In the genomic region with DNA sequence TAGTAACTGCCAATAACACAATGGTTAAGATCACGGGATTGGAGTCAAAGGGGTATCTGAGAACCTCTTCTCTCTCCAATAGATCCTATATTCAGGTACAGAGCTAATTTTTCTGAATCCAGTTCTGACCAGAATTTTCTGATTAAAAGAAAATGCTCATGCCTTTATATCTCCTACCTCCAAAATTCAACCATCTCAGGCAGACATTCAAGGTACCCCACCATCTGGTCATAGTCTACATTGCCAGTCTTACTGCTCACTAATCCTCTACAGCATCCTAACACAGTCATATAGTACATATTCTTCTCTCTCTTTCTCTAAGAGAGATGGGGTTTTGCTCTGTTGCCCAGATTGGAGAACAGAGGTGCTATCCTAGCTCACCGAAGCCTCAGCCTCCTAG, we compare ENCODE assay signal across 1 cellular context.
TF ChIP-seq lines count a peak whose summit lies in the region.

No MANE protein-coding gene starts in this region.

TF ChIP-seq in GM12878, 131 proteins besides CTCF, POLR2A, EP300 and RAD21 (continued from another document):
- TF ChIP-seq, protein P1, sequence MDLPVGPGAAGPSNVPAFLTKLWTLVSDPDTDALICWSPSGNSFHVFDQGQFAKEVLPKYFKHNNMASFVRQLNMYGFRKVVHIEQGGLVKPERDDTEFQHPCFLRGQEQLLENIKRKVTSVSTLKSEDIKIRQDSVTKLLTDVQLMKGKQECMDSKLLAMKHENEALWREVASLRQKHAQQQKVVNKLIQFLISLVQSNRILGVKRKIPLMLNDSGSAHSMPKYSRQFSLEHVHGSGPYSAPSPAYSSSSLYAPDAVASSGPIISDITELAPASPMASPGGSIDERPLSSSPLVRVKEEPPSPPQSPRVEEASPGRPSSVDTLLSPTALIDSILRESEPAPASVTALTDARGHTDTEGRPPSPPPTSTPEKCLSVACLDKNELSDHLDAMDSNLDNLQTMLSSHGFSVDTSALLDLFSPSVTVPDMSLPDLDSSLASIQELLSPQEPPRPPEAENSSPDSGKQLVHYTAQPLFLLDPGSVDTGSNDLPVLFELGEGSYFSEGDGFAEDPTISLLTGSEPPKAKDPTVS (IDR thresholded peaks at IDR 0.05; ENCODE audit: low read depth, low read length): no peak
- TF ChIP-seq POLR2AphosphoS5 (IDR thresholded peaks at IDR 0.05; ENCODE audit: low read length) (no peak), ZNF207 (IDR thresholded peaks at IDR 0.05; ENCODE audit: borderline replicate concordance) (no peak), BCL11A (IDR thresholded peaks at IDR 0.05; ENCODE audit: low read depth, low read length) (no peak), MYC (IDR thresholded peaks at IDR 0.05; ENCODE audit: insufficient read depth, insufficient read length, insufficient replicate concordance, low read length, severe bottlenecking) (no peak), ESRRA (IDR thresholded peaks at IDR 0.05; ENCODE audit: low read length) (no peak), MEF2B (IDR thresholded peaks at IDR 0.05; ENCODE audit: partially characterized antibody, poor library complexity, severe bottlenecking) (no peak)
